Comparison of ENCODE assay signal across 8 cellular contexts in genomic region chr6:35258858-35259193, GRCh38. TPM values are rescaled to one million over a fixed set of nuclear protein-coding genes. Genes with fewer than 3 reads are reported as not detected.
DNase-seq lines count a peak whose midpoint lies in the region; ATAC-seq and TF ChIP-seq lines count a peak whose summit lies in the region.

No MANE protein-coding gene starts in this region.

- peaks cover 3% of the 10 kb centered on the region for H3K36me3 Mint-ChIP-seq in neural progenitor cell

- intact Hi-C loops in esophagus muscularis mucosa (cut with DNase I), result no loop called here

- H3K9ac ChIP-seq in neural progenitor cell, result peak overlapping the region; percentile 55

- H3F3A ChIP-seq in neural progenitor cell (ENCODE audit: low read depth), result peaks cover 24% of the 10 kb centered on the region

- peaks cover 29% of the 10 kb centered on the region for H3K4me1 Mint-ChIP-seq in neural progenitor cell

- peak; percentile 29 for TF ChIP-seq CTCF in AG10803 (conservative IDR thresholded peaks at IDR 0.05; ENCODE audit: low read length)
- TF ChIP-seq CTCF in VCaP (conservative IDR thresholded peaks at IDR 0.05), result no peak
- TF ChIP-seq CTCF in esophagus muscularis mucosa (IDR thresholded peaks at IDR 0.05), result peak in 2 of 3 experiments; percentile 6 to 19
- peak; percentile 26 for TF ChIP-seq CTCF in neural progenitor cell (IDR thresholded peaks at IDR 0.05)

- TF ChIP-seq EP300 in esophagus muscularis mucosa (IDR thresholded peaks at IDR 0.05), result no peak

- ATAC-seq in GM18517 (IDR thresholded peaks at IDR 0.05; ENCODE audit: unreplicated experiment) (peak; percentile 2), GM21619 (IDR thresholded peaks at IDR 0.05; ENCODE audit: unreplicated experiment) (no peak)

- H3K4me3 Mint-ChIP-seq in neural progenitor cell, result peak overlapping the region; percentile 95

- DNase-seq in AG10803 (ENCODE audit: low read depth), result no peak
- peak; percentile 54 for DNase-seq in HPDE6-E6E7 (ENCODE audit: extremely low spot score)
- no peak for DNase-seq in esophagus muscularis mucosa (ENCODE audit: extremely low spot score)
- no peak for DNase-seq in neural progenitor cell (ENCODE audit: low spot score)
- no peak for DNase-seq in NK-92 (lab: John Stamatoyannopoulos, UW; ENCODE audit: unreplicated experiment)

- no peaks in the 10 kb centered on the region for H3K36me3 ChIP-seq in esophagus muscularis mucosa
- no peaks in the 10 kb centered on the region for H3K36me3 ChIP-seq in neural progenitor cell

- no peaks in the 10 kb centered on the region for H3K27me3 ChIP-seq in esophagus muscularis mucosa
- no peaks in the 10 kb centered on the region for H3K27me3 ChIP-seq in neural progenitor cell

- H3K27ac ChIP-seq in VCaP, result peak overlapping the region; percentile 88
- H3K27ac ChIP-seq in esophagus muscularis mucosa (replicated peaks in 1 of 4), result peak overlapping the region; percentile 91 to 100 (median 97)
- H3K27ac ChIP-seq in neural progenitor cell, result peak overlapping the region; percentile 51

- no peak for TF ChIP-seq POLR2A in esophagus muscularis mucosa (IDR thresholded peaks at IDR 0.05; ENCODE audit: low read depth)

- H3K4me1 ChIP-seq in esophagus muscularis mucosa (peaks cover 23 to 75% (median 60%) of the 10 kb centered on the region in 4 donors), neural progenitor cell (peaks cover 28% of the 10 kb centered on the region)

- peaks cover 49% of the 10 kb centered on the region for H3K79me2 ChIP-seq in neural progenitor cell (ENCODE audit: low read depth)

- peak overlapping the region; percentile 98 for H3K4me3 ChIP-seq in AG10803 (ENCODE audit: low read length)
- H3K4me3 ChIP-seq in esophagus muscularis mucosa, result peak overlapping the region; percentile 72 to 99 (median 86)
- H3K4me3 ChIP-seq in neural progenitor cell, result peak overlapping the region; percentile 76

- H2AFZ ChIP-seq in neural progenitor cell (replicated peaks), result peak overlapping the region; percentile 69

- no peaks in the 10 kb centered on the region for H3K9me3 Mint-ChIP-seq in neural progenitor cell

- H3K9me3 ChIP-seq in esophagus muscularis mucosa (no peaks in the 10 kb centered on the region), neural progenitor cell (ENCODE audit: low read depth) (no peaks in the 10 kb centered on the region)

- WGBS in esophagus muscularis mucosa, result 0% methylated on average over 19 of the region's 20 CpGs

- H3K27me3 Mint-ChIP-seq in neural progenitor cell (ENCODE audit: insufficient read depth, low read depth), result no peaks in the 10 kb centered on the region

- peak overlapping the region; percentile 79 for H3K4me2 ChIP-seq in neural progenitor cell

- H4K20me1 ChIP-seq in neural progenitor cell (ENCODE audit: low read depth), result peaks cover 10% of the 10 kb centered on the region

- peak overlapping the region; percentile 35 for H3K27ac Mint-ChIP-seq in neural progenitor cell

RNA-seq across cellular contexts. Expression of gene ZNF76, which starts 0.7 kb away (rescaled TPM):
- 10 to 100 TPM; 33.2 to 47.0 (median 36.2) TPM for total RNA-seq in esophagus muscularis mucosa
- total RNA-seq in neural progenitor cell (ENCODE audit: low replicate concordance), result 14.8 and 27.0 TPM in 2 replicates

RNA-seq across cellular contexts. Expression of gene DEF6, which starts 38.8 kb away (rescaled TPM):
- total RNA-seq in esophagus muscularis mucosa, result 1 to 10 TPM; 2.5 to 4.7 (median 3.6) TPM
- total RNA-seq in neural progenitor cell (ENCODE audit: low replicate concordance), result 0.17 and 0.19 TPM in 2 replicates

RNA-seq across cellular contexts. Expression of gene SCUBE3, which starts 45.1 kb away (rescaled TPM):
- 1 to 10 TPM; 1.5 to 8.8 (median 5.6) TPM for total RNA-seq in esophagus muscularis mucosa
- total RNA-seq in neural progenitor cell (ENCODE audit: low replicate concordance), result 9.0 and 11.4 TPM in 2 replicates
